In the genomic region with DNA sequence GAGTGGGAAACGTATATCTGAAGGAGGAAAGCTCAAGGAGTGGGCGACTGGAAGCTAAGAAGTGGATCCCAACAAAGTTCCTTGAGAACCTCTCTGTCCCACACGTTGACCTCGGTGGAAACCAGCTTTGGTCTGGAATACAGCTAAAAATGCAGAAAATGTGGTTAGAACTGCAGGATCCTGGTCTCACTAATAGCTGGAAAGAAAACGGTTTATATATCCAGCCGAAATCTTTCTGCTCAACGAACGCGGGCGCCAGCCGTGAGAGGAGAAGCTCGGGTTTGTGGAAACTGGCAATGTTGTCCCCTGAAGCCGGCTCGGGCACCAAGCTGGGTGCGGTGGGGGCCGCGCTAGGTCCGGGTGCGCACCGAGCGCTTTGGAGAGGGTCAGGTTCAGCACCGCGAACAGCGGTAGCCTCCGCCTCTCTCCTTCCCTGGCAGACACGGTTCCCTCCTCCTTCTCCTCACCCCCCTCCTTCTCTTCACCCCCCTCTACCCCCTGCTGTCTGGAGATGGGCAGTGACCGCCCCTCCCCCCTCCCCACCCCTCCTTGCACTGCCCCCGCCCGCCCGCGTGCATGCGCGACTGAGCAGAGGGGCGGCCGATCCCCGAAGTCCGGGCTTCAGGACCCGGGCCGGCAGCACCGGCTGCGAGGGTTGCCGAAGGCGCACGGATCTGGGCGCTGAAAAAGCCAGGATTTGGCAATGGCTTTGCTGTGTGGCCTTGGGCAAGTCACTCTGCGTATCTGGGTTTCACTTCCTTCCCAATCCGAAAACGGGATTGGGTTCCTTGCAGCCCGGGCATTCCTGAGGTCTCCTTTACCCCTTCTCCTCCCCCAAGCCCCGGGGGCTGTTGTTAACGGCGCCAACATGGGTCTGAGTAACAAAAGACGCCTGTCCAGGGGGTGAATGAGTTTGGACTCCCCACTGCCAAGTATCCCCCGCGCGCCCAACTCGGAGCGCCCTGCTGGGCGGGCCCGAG, we compare ENCODE assay signal across 10 cellular contexts. TPM values are rescaled to one million over a fixed set of nuclear protein-coding genes. Genes with fewer than 3 reads are reported as not detected.
A peak's percentile ranks its signal among the peaks of the same experiment; 100 is the strongest.
DNase-seq lines count a peak whose midpoint lies in the region; ATAC-seq, FAIRE-seq and TF ChIP-seq lines count a peak whose summit lies in the region.
"Had no signal": no experiment of that assay in that cellular context is flagged by ENCODE, and none has a peak within 500 bp of the region (broad histone marks: within the 10 kb centered on the region; RNA-seq: fewer than 3 reads in every experiment).

A gene with protein sequence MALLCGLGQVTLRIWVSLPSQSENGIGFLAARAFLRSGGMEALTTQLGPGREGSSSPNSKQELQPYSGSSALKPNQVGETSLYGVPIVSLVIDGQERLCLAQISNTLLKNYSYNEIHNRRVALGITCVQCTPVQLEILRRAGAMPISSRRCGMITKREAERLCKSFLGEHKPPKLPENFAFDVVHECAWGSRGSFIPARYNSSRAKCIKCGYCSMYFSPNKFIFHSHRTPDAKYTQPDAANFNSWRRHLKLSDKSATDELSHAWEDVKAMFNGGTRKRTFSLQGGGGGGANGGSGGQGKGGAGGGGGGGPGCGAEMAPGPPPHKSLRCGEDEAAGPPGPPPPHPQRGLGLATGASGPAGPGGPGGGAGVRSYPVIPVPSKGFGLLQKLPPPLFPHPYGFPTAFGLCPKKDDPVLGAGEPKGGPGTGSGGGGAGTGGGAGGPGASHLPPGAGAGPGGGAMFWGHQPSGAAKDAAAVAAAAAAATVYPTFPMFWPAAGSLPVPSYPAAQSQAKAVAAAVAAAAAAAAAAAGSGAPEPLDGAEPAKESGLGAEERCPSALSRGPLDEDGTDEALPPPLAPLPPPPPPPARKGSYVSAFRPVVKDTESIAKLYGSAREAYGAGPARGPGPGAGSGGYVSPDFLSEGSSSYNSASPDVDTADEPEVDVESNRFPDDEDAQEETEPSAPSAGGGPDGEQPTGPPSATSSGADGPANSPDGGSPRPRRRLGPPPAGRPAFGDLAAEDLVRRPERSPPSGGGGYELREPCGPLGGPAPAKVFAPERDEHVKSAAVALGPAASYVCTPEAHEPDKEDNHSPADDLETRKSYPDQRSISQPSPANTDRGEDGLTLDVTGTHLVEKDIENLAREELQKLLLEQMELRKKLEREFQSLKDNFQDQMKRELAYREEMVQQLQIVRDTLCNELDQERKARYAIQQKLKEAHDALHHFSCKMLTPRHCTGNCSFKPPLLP (plus strand): TSS at position 610 of the 980 bp plus-strand sequence. CDS start 94 bp downstream, at position 704.

- H3K27ac ChIP-seq in A673 (ENCODE audit: low read depth, low read length, poor library complexity, severe bottlenecking) = no peak within 1 kb of the TSS
- H3K27ac ChIP-seq in GM23338 (ENCODE audit: low read depth) = no peak within 1 kb of the TSS
- H3K27ac ChIP-seq in kidney (ENCODE audit: low read depth in 2 of 2, low read length in 2 of 2) = no peak within 1 kb of the TSS
- H3K27ac ChIP-seq in tibial nerve = no peak within 1 kb of the TSS

- no peak within 1 kb of the TSS for H3K27ac Mint-ChIP-seq in GM23338
- H3K27ac Mint-ChIP-seq in activated naive CD8-positive, alpha-beta T cell treated with anti-CD3 and anti-CD28 coated beads, Interleukin-2, amount 50 U/mL, for 24 hours = peak within 1 kb of the TSS; percentile 27

- ATAC-seq in GM23338 (peak; percentile 24), GM21381 (IDR thresholded peaks at IDR 0.05; ENCODE audit: unreplicated experiment) (no peak)
- ATAC-seq in activated naive CD8-positive, alpha-beta T cell treated with anti-CD3 and anti-CD28 coated beads, Interleukin-2, amount 50 U/mL, for 24 hours = no peak

- no TSS peak for BruUV-seq in A673 (replicated peaks; lab: Mats Ljungman, UMichigan)

- H3K4me3 ChIP-seq in A673 (ENCODE audit: low read depth, low read length, poor library complexity, severe bottlenecking) (peak within 1 kb of the TSS; percentile 24), GM23338 (peak within 1 kb of the TSS; percentile 53), kidney (ENCODE audit: low read length in 2 of 2) (peak within 1 kb of the TSS in 1 of 2 donors; percentile 25), tibial nerve (peak within 1 kb of the TSS in 1 of 4 donors; percentile 16)

- H4K20me1 ChIP-seq in GM23338 (replicated peaks; ENCODE audit: insufficient read depth) = peaks cover 7% of the 10 kb centered on the region

- peak within 1 kb of the TSS; percentile 58 for H3K4me3 Mint-ChIP-seq in GM23338
- H3K4me3 Mint-ChIP-seq in activated naive CD8-positive, alpha-beta T cell treated with anti-CD3 and anti-CD28 coated beads, Interleukin-2, amount 50 U/mL, for 24 hours = peak within 1 kb of the TSS; percentile 32

- H3K36me3 ChIP-seq in A673 (ENCODE audit: insufficient read depth, low read length, poor library complexity, severe bottlenecking) (no peaks in the 10 kb centered on the region), GM23338 (ENCODE audit: insufficient read depth) (no peaks in the 10 kb centered on the region), kidney (ENCODE audit: control insufficient read depth in 1 of 2, insufficient read depth in 2 of 2, low read length in 2 of 2) (no peaks in the 10 kb centered on the region), tibial nerve (no peaks in the 10 kb centered on the region)

- TF ChIP-seq POLR2A in tibial nerve (IDR thresholded peaks at IDR 0.05) = no peak

- no peaks in the 10 kb centered on the region for H3K9me3 ChIP-seq in A673 (ENCODE audit: low read depth, low read length, poor library complexity, severe bottlenecking)
- no peaks in the 10 kb centered on the region for H3K9me3 ChIP-seq in kidney (ENCODE audit: control insufficient read depth in 1 of 2, low read length in 2 of 2)
- H3K9me3 ChIP-seq in tibial nerve = no peaks in the 10 kb centered on the region

- TF ChIP-seq CTCF in A673 (conservative IDR thresholded peaks at IDR 0.05; ENCODE audit: low read depth, low read length) (no peak), GM23338 (conservative IDR thresholded peaks at IDR 0.05; ENCODE audit: low read depth in 2 of 2) (no peak), kidney (IDR thresholded peaks at IDR 0.05; ENCODE audit: borderline replicate concordance, extremely low read depth, insufficient read depth) (no peak), tibial nerve (IDR thresholded peaks at IDR 0.05) (no peak)

- POLR2A ChIA-PET in A673 (lab: Charles Lee; ENCODE audit: low non-redundant PET) = no interaction called here

- WGBS in tibial nerve, 2 donors = 2% methylated on average over 32 to 53 of the region's 60 CpGs

- H3K27me3 ChIP-seq in A673 (replicated peaks; ENCODE audit: insufficient read depth, low read depth, low read length, poor library complexity) (peaks cover 100% of the 10 kb centered on the region), GM23338 (ENCODE audit: insufficient read depth) (peaks cover 100% of the 10 kb centered on the region), tibial nerve (peaks cover 10 to 96% of the 10 kb centered on the region in 2 donors)

- no peak for TF ChIP-seq EP300 in tibial nerve (IDR thresholded peaks at IDR 0.05)

- H3F3A ChIP-seq in GM23338 (replicated peaks; ENCODE audit: low read depth) = peaks cover 17% of the 10 kb centered on the region

- peaks cover 11% of the 10 kb centered on the region for H3K9me3 Mint-ChIP-seq in GM23338
- H3K9me3 Mint-ChIP-seq in activated naive CD8-positive, alpha-beta T cell treated with anti-CD3 and anti-CD28 coated beads, Interleukin-2, amount 50 U/mL, for 24 hours = no peaks in the 10 kb centered on the region

- peak within 1 kb of the TSS; percentile 77 for H3K4me2 ChIP-seq in GM23338

- H3K36me3 Mint-ChIP-seq in GM23338 (ENCODE audit: low read depth) = peaks cover 6% of the 10 kb centered on the region; the same call in 1 of the 3 replicates
- H3K36me3 Mint-ChIP-seq in activated naive CD8-positive, alpha-beta T cell treated with anti-CD3 and anti-CD28 coated beads, Interleukin-2, amount 50 U/mL, for 24 hours (ENCODE audit: low read depth) = no peaks in the 10 kb centered on the region

- peaks cover 36% of the 10 kb centered on the region for H3K4me1 ChIP-seq in A673 (ENCODE audit: insufficient read depth, low read length, poor library complexity, severe bottlenecking)
- H3K4me1 ChIP-seq in GM23338 (ENCODE audit: insufficient read depth) = peaks cover 54% of the 10 kb centered on the region
- H3K4me1 ChIP-seq in kidney (ENCODE audit: control insufficient read depth in 1 of 2, insufficient read depth in 1 of 2, low read depth in 1 of 2, low read length in 2 of 2) = peaks cover 0 to 11% of the 10 kb centered on the region in 2 donors
- H3K4me1 ChIP-seq in tibial nerve = peaks cover 0 to 95% (median 32%) of the 10 kb centered on the region in 4 donors

- DNase-seq in A673 (ENCODE audit: low spot score) = no peak
- peak; percentile 90 for DNase-seq in GM23338 (ENCODE audit: low spot score)
- DNase-seq in activated naive CD8-positive, alpha-beta T cell treated with anti-CD3 and anti-CD28 coated beads, Interleukin-2, amount 50 U/mL, for 24 hours = no peak
- DNase-seq in kidney = peak; percentile 72
- DNase-seq in tibial nerve (ENCODE audit: low spot score in 2 of 2) = no peak
- DNase-seq in NCI-H2171 (lab: John Stamatoyannopoulos, UW) = no peak
- DNase-seq in NCI-H226 = no peak

- intact Hi-C loops in A673 (cut with micrococcal nuclease; ENCODE audit: unreplicated experiment) (no loop called here), kidney (cut with DNase I) (no loop called here)

- peaks cover 86% of the 10 kb centered on the region for H3K27me3 Mint-ChIP-seq in GM23338 (ENCODE audit: insufficient read depth, low read depth, poor library complexity)
- peaks cover 71% of the 10 kb centered on the region for H3K27me3 Mint-ChIP-seq in activated naive CD8-positive, alpha-beta T cell treated with anti-CD3 and anti-CD28 coated beads, Interleukin-2, amount 50 U/mL, for 24 hours

- H3K9me2 ChIP-seq in GM23338 (ENCODE audit: insufficient read depth) = no peaks in the 10 kb centered on the region

- no peaks in the 10 kb centered on the region for H3K79me2 ChIP-seq in GM23338 (replicated peaks; ENCODE audit: insufficient read depth)

- no peak for FAIRE-seq in kidney (lab: Jason Lieb, UNC)
- FAIRE-seq: RCC 7860 had no signal

- CTCF ChIA-PET in A673 (lab: Charles Lee) = interaction anchor here (1.5 kb wide), 1 partner anchor 879 kb away, joined by 3 read pairs; no protein-coding TSS in a partner anchor

- peak within 1 kb of the TSS; percentile 52 for H2AFZ ChIP-seq in GM23338

- H3K4me1 Mint-ChIP-seq in GM23338 = peaks cover 52% of the 10 kb centered on the region
- peaks cover 49% of the 10 kb centered on the region for H3K4me1 Mint-ChIP-seq in activated naive CD8-positive, alpha-beta T cell treated with anti-CD3 and anti-CD28 coated beads, Interleukin-2, amount 50 U/mL, for 24 hours

- no peak within 1 kb of the TSS for H3K9ac ChIP-seq in kidney (ENCODE audit: low read length in 2 of 2)

TF ChIP-seq in GM23338, 12 proteins besides CTCF, POLR2A, EP300 and RAD21 (continues in another document):
- no peak for TF ChIP-seq NANOG (IDR thresholded peaks at IDR 0.05; ENCODE audit: borderline replicate concordance)
- TF ChIP-seq EZH2phosphoT487 (IDR thresholded peaks at IDR 0.05; ENCODE audit: unreplicated experiment) = peak; percentile 74

RNA-seq across cellular contexts. Expression of the gene that starts here (rescaled TPM):
- total RNA-seq in A673 (2021) (0.21 and 0.37 TPM in 2 replicates), kidney (0.57 TPM), tibial nerve (1 to 10 TPM in 1 of 4 donors, under 1 TPM in 3; 0.42 to 1.5 (median 0.82) TPM)
- total RNA-seq in GM23338 (2014; rRNA removed; shearing (Covaris generic)) = 0.17 and 0.19 TPM in 2 replicates
- polyA plus RNA-seq in GM23338 (2016; fragmentation: Nextera tagmentation; extraction: Ambion mirVana) (not detected in 2 replicates), kidney (ENCODE audit: insufficient read depth, low read depth, low replicate concordance) (0.22 TPM)
- total RNA-seq: kidney epithelial cell had no signal

Comparison
In these comparisons a context has a peak if more than half of its experiments do, and no peak if none do; other contexts are left out.
1. Peak in DNase-seq, ATAC-seq, H3K4me3 ChIP-seq and H3K4me2 ChIP-seq in GM23338; RNA of the gene not detected or under 1 TPM.
2. Peak in DNase-seq in kidney; RNA of the gene not detected or under 1 TPM.